In the genomic region with DNA sequence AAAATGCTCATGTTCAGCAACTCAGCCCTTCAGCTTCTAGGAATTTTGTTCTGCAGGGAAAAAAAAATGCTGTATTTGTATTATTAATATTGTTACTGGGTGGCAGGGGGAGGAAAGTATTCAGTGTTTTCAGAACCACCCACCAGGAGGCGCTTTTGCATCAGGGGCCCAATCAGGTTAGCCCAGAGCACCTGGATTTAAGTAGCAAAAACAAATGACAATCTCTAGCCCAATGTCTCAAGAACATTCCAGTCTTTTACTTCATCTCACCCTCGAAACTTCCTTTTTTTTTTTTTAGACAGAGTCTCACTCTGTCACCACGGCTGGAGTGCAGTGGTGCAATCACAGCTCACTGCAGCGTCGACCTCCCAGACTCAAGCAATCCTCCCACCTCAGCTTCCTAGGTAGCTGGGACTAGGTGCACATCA, we compare ENCODE assay signal across 8 cellular contexts. TPM values are rescaled to one million over a fixed set of nuclear protein-coding genes. Genes with fewer than 3 reads are reported as not detected.
DNase-seq lines count a peak whose midpoint lies in the region; ATAC-seq, FAIRE-seq and TF ChIP-seq lines count a peak whose summit lies in the region.

No MANE protein-coding gene starts in this region.

- H3K4me2 ChIP-seq in IMR-90 (ENCODE audit: low read depth, low read length), result no peak overlapping the region
- H3K4me2 ChIP-seq in hepatocyte, result no peak overlapping the region

- FAIRE-seq in D721Med (lab: Jason Lieb, UNC), result no peak

- H3K18ac ChIP-seq in IMR-90 (ENCODE audit: low read depth, low read length), result no peak overlapping the region

- no peak overlapping the region for H2BK20ac ChIP-seq in IMR-90 (ENCODE audit: low read depth, low read length)

- ATAC-seq in IMR-90 (ENCODE audit: low read depth) (peak; percentile 78), omental fat pad (ENCODE audit: low FRiP score) (no peak), GM19455 (IDR thresholded peaks at IDR 0.05; ENCODE audit: unreplicated experiment) (no peak)

- H2BK5ac ChIP-seq in IMR-90 (ENCODE audit: low read depth, low read length, poor library complexity, severe bottlenecking), result no peak overlapping the region

- dilution Hi-C loops in IMR-90 (cut with HindIII; ENCODE audit: low sequenced_read_pairs, unreplicated experiment), result no loop called here

- no peaks in the 10 kb centered on the region for H3K9me1 ChIP-seq in IMR-90 (ENCODE audit: insufficient read depth, low read length)

- H4K20me1 ChIP-seq in IMR-90 (ENCODE audit: insufficient read depth, low read length) (no peaks in the 10 kb centered on the region; the same call in 1 of the 2 replicates), hepatocyte (ENCODE audit: insufficient read depth, poor library complexity, severe bottlenecking) (no peaks in the 10 kb centered on the region)

- H3K36me3 ChIP-seq in IMR-90 (ENCODE audit: control insufficient read depth, insufficient read depth, low read length) (no peaks in the 10 kb centered on the region), hepatocyte (replicated peaks; ENCODE audit: insufficient read depth, low read depth) (no peaks in the 10 kb centered on the region)

- 0 out of 2 replicates have a peak, but pooled peaks have one; percentile 38 for TF ChIP-seq POLR2A in IMR-90 (IDR thresholded peaks at IDR 0.05; ENCODE audit: low read depth, low read length)

- H3K4me3 ChIP-seq in IMR-90 (ENCODE audit: insufficient read depth, low read depth, low read length) (no peak overlapping the region), hepatocyte (no peak overlapping the region)

- TF ChIP-seq CTCF in D721Med (IDR thresholded peaks at IDR 0.05; ENCODE audit: insufficient read depth, missing control alignments), result peak; percentile 81
- peak; percentile 88 for TF ChIP-seq CTCF in IMR-90 (conservative IDR thresholded peaks at IDR 0.05; ENCODE audit: low read depth, low read length)
- peak; percentile 84 for TF ChIP-seq CTCF in hepatocyte (IDR thresholded peaks at IDR 0.05; ENCODE audit: poor library complexity)
- no peak for TF ChIP-seq CTCF in omental fat pad (IDR thresholded peaks at IDR 0.05)

- in situ Hi-C loops in IMR-90 (cut with MboI; ENCODE audit: low sequenced_read_pairs), result loop anchor here (25.0 kb wide), 1 partner anchor 837 kb away; a partner anchor contains a TSS

- no CpG with 5 or more reads among the region's 5 CpGs for WGBS in IMR-90 (ENCODE audit: extremely low coverage in 2 of 2, insufficient read length in 1 of 2), 2 experiments
- 46% methylated on average over 5 of the region's 5 CpGs for WGBS in hepatocyte (ENCODE audit: low lambda C conversion rate, missing lambda C conversion rate)

- peaks cover 2% of the 10 kb centered on the region; the same call in 1 of the 2 replicates for H3K27me3 ChIP-seq in IMR-90 (ENCODE audit: control insufficient read depth, insufficient read depth, low read length)
- H3K27me3 ChIP-seq in hepatocyte, result no peaks in the 10 kb centered on the region

- no TSS peak for BruUV-seq in IMR-90 (replicated peaks; lab: Mats Ljungman, UMichigan)

- DNase-seq in D721Med (ENCODE audit: insufficient read length, low spot score) (peak; percentile 68), IMR-90 (peak; percentile 50), SHP77 (lab: John Stamatoyannopoulos, UW) (peak; percentile 21 to 65), hepatocyte (ENCODE audit: low spot score) (peak; percentile 84), omental fat pad (ENCODE audit: low spot score) (no peak)
- peak; percentile 45 for DNase-seq in activated T-helper 9 cell treated with anti-CD3 and anti-CD28 coated beads, Interleukin-2, amount 50 U/mL, for 16 hours (ENCODE audit: low read depth)
- peak; percentile 62 to 64 for DNase-seq in stimulated activated CD4-positive, alpha-beta T cell treated with anti-CD3 and anti-CD28 coated beads, Interleukin-4, amount 100 ng/mL, for 4 hours

- no peak overlapping the region for H3K4ac ChIP-seq in IMR-90 (ENCODE audit: low read depth, low read length)

- CTCF ChIA-PET in IMR-90 (lab: Yijun Ruan, JAX), result interaction anchor here (0.6 to 3.0 kb wide), 8 partner anchors 13 to 252 kb away, joined by 3 to 19 read pairs (median 3); no protein-coding TSS in a partner anchor

- POLR2A ChIA-PET in IMR-90 (lab: Charles Lee; ENCODE audit: unreplicated experiment), result no interaction called here

- no peak overlapping the region for H3K14ac ChIP-seq in IMR-90 (replicated peaks; ENCODE audit: low read depth, low read length)

- no peak overlapping the region for H4K91ac ChIP-seq in IMR-90 (ENCODE audit: insufficient read depth, low read depth, low read length)

- no peaks in the 10 kb centered on the region for H3K9me3 ChIP-seq in IMR-90 (ENCODE audit: control insufficient read depth, insufficient read depth, low read length)
- H3K9me3 ChIP-seq in hepatocyte (ENCODE audit: low read depth), result no peaks in the 10 kb centered on the region

- TF ChIP-seq RAD21 in IMR-90 (IDR thresholded peaks at IDR 0.05; ENCODE audit: low read length), result peak; percentile 96

- H3K56ac ChIP-seq in IMR-90 (ENCODE audit: extremely low read depth, insufficient read depth, low read length), result no peak overlapping the region

- H2AK5ac ChIP-seq in IMR-90 (ENCODE audit: low read depth, low read length), result no peak overlapping the region

- no peak overlapping the region for H2BK15ac ChIP-seq in IMR-90 (ENCODE audit: low read depth, low read length)

- H3K79me1 ChIP-seq in IMR-90 (ENCODE audit: low read depth in 1 of 2, low read length in 2 of 2), result no peaks in the 10 kb centered on the region

- H2AFZ ChIP-seq in IMR-90 (replicated peaks; ENCODE audit: low read length, poor library complexity), result no peak overlapping the region
- H2AFZ ChIP-seq in hepatocyte, result no peak overlapping the region

- H3K27ac ChIP-seq in IMR-90 (ENCODE audit: insufficient read depth, low read length), result no peak overlapping the region
- H3K27ac ChIP-seq in hepatocyte, result no peak overlapping the region

- no peak overlapping the region for H2AK9ac ChIP-seq in IMR-90 (replicated peaks; ENCODE audit: low read depth, low read length, poor library complexity)

- H3K9me2 ChIP-seq in hepatocyte (replicated peaks; ENCODE audit: insufficient read depth), result no peaks in the 10 kb centered on the region

- H3K23ac ChIP-seq in IMR-90 (ENCODE audit: low read depth, low read length), result no peak overlapping the region

- H4K8ac ChIP-seq in IMR-90 (ENCODE audit: low read depth in 2 of 2, low read length in 2 of 2), result no peak overlapping the region

- H3K4me1 ChIP-seq in IMR-90 (ENCODE audit: control insufficient read depth, insufficient read depth, low read length), result no peaks in the 10 kb centered on the region
- H3K4me1 ChIP-seq in hepatocyte (ENCODE audit: insufficient read depth), result no peaks in the 10 kb centered on the region

- no peak overlapping the region for H2BK120ac ChIP-seq in IMR-90 (ENCODE audit: low read depth, low read length)

- no peak overlapping the region for H3K9ac ChIP-seq in IMR-90 (ENCODE audit: low read depth, low read length)

- intact Hi-C loops in IMR-90 (cut with micrococcal nuclease), result loop anchor here (1.0 to 10.0 kb wide), 3 partner anchors 88 to 270 kb away; a partner anchor contains a TSS

- H4K5ac ChIP-seq in IMR-90 (ENCODE audit: low read depth, low read length), result no peak overlapping the region

- H3K79me2 ChIP-seq in hepatocyte, result no peaks in the 10 kb centered on the region

TF ChIP-seq in IMR-90, 13 proteins besides CTCF, POLR2A, EP300 and RAD21:
- peak; percentile 99 for TF ChIP-seq SMC3 (IDR thresholded peaks at IDR 0.05; ENCODE audit: low read depth, low read length)
- TF ChIP-seq MAFK (IDR thresholded peaks at IDR 0.05; ENCODE audit: low read depth, low read length), result no peak

RNA-seq across cellular contexts. Expression of a gene that starts 0.6 kb away (rescaled TPM):
- not detected in 2 replicates for total RNA-seq in IMR-90 (2012; rRNA removed)
- 0.10 TPM in 1 of 2 replicates, not detected in the other for polyA plus RNA-seq in IMR-90 (2012; rRNA removed)
- polyA plus RNA-seq in IMR-90 (2012; cell fraction: cytosol; rRNA removed), result not detected in 2 replicates
- 0.05 and 0.06 TPM in 2 replicates for polyA plus RNA-seq in IMR-90 (2012; cell fraction: nucleus; rRNA removed; ENCODE audit: low replicate concordance)
- not detected in 2 replicates for total RNA-seq in hepatocyte
- not detected in 2 replicates for polyA plus RNA-seq in hepatocyte
- total RNA-seq in omental fat pad, result under 1 TPM in 2 of 4 donors, not detected in 2; 0.09 to 0.47 TPM

Comparison
In these comparisons a context has a peak if more than half of its experiments do, and no peak if none do; other contexts are left out.
1. CTCF ChIP-seq: peak in D721Med (single experiment), IMR-90 (single experiment) and hepatocyte (single experiment); none in omental fat pad (0 of 3).